In the genomic region with DNA sequence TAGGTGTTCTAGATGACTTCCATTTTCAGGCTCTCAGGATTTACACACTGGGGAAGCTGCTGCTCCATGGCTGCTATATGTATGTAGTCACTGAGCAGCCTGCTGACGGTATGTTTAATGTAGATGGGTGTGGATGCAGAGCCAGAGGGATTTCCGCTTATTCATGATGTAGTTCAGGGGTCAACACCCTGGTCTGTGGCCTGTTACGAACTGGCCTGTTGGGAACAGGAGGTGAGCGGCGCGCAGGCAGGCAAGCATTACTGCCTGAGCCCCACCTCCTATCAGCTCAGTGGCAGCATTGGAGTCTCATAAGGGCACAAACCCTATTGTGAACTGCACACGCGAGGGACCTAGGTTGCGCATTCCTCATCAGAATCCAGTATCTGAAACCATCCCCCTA, we compare ENCODE assay signal across 20 cellular contexts. TPM values are rescaled to one million over a fixed set of nuclear protein-coding genes. Genes with fewer than 3 reads are reported as not detected.
DNase-seq lines count a peak whose midpoint lies in the region; ATAC-seq, FAIRE-seq and TF ChIP-seq lines count a peak whose summit lies in the region.
"Had no signal": no experiment of that assay in that cellular context is flagged by ENCODE, and none has a peak within 500 bp of the region (broad histone marks: within the 10 kb centered on the region; RNA-seq: fewer than 3 reads in every experiment).

No MANE protein-coding gene starts in this region.

- H3K79me2 ChIP-seq in HepG2 (ENCODE audit: insufficient read depth, low read length) (peaks cover 31% of the 10 kb centered on the region), PC-3 (ENCODE audit: low read length) (peaks cover 91% of the 10 kb centered on the region)

- no peak overlapping the region for H3K9ac ChIP-seq in HepG2 (ENCODE audit: insufficient read depth, low read depth, low read length)
- H3K9ac ChIP-seq in endodermal cell (ENCODE audit: extremely low read depth, low read length, poor library complexity, severe bottlenecking), result no peak overlapping the region
- H3K9ac ChIP-seq in PC-3 (ENCODE audit: low read length), result no peak overlapping the region

- H3K9me3 ChIP-seq in HepG2 (ENCODE audit: low read length), result no peaks in the 10 kb centered on the region
- H3K9me3 ChIP-seq in right lobe of liver, result no peaks in the 10 kb centered on the region
- H3K9me3 ChIP-seq in endodermal cell (ENCODE audit: control insufficient read depth, low read length), result no peaks in the 10 kb centered on the region
- H3K9me3 ChIP-seq in PC-3 (ENCODE audit: low read length), result no peaks in the 10 kb centered on the region

- no peaks in the 10 kb centered on the region for H3K9me2 ChIP-seq in PC-3 (replicated peaks; ENCODE audit: low read length)

- H3K4me1 ChIP-seq in HepG2 (ENCODE audit: insufficient read depth, low read length) (peaks cover 9% of the 10 kb centered on the region; the same call in 1 of the 2 replicates), right lobe of liver (peaks cover 0 to 9% (median 0%) of the 10 kb centered on the region in 4 donors), endodermal cell (ENCODE audit: control insufficient read depth, insufficient read depth, low read length) (no peaks in the 10 kb centered on the region), PC-3 (ENCODE audit: insufficient read depth, low read length) (no peaks in the 10 kb centered on the region)

- WGBS in HepG2 (ENCODE audit: low lambda C conversion rate), result 100% methylated on average over 4 of the region's 9 CpGs
- WGBS in right lobe of liver (ENCODE audit: insufficient coverage, low coverage, low lambda C conversion rate, missing lambda C conversion rate), result 100% methylated on average over 4 of the region's 9 CpGs
- WGBS in endodermal cell (ENCODE audit: insufficient coverage in 1 of 2, insufficient read length in 1 of 2), 2 experiments, result 94 to 95% methylated on average over 5 to 9 of the region's 9 CpGs

- H3K27ac ChIP-seq in HepG2 (ENCODE audit: extremely low read length, insufficient read depth, low read length), result no peak overlapping the region
- H3K27ac ChIP-seq in right lobe of liver, result no peak overlapping the region
- H3K27ac ChIP-seq in endodermal cell (ENCODE audit: low read depth, low read length), result no peak overlapping the region
- no peak overlapping the region for H3K27ac ChIP-seq in PC-3 (ENCODE audit: low read length)

- BruUV-seq in HepG2 (replicated peaks; lab: Mats Ljungman, UMichigan) (no TSS peak), PC-3 (replicated peaks; lab: Mats Ljungman, UMichigan) (no TSS peak)

- H4K20me1 ChIP-seq in HepG2 (ENCODE audit: insufficient read depth, low read length) (peaks cover 11% of the 10 kb centered on the region; the same call in 1 of the 2 replicates), PC-3 (ENCODE audit: low read length) (peaks cover 58% of the 10 kb centered on the region)

- CTCF ChIA-PET in HepG2 (lab: Yijun Ruan, JAX; ENCODE audit: low intra/inter-chr PET ratio, low total read pairs) (no interaction called here), WTC11 (lab: Charles Lee) (no interaction called here), PC-3 (lab: Charles Lee) (no interaction called here)

- TF ChIP-seq POLR2A in HepG2 (IDR thresholded peaks at IDR 0.05; ENCODE audit: insufficient read depth in 1 of 2, low read depth in 2 of 2, low read length in 2 of 2), result no peak
- TF ChIP-seq POLR2A in right lobe of liver (IDR thresholded peaks at IDR 0.05), result no peak

- in situ Hi-C loops in HepG2 (cut with HindIII; ENCODE audit: extremely low pct_ligation_motif_present, low pct_unique_long_range_greater_than_20kb), result no loop called here

- H3F3A ChIP-seq in PC-3 (ENCODE audit: low read length, unreplicated experiment), result no peaks in the 10 kb centered on the region

- intact Hi-C loops in HepG2 (cut with micrococcal nuclease; ENCODE audit: unreplicated experiment) (loop anchor here (5.0 kb wide), 1 partner anchor 203 kb away; no protein-coding TSS in a partner anchor), right lobe of liver (cut with DNase I) (no loop called here), PC-3 (cut with micrococcal nuclease) (no loop called here)

- H3K4me3 ChIP-seq in HepG2 (replicated peaks in 1 of 3; ENCODE audit: insufficient read depth in 1 of 3, low read depth in 2 of 3, low read length in 3 of 3) (no peak overlapping the region), right lobe of liver (no peak overlapping the region), endodermal cell (ENCODE audit: low read length) (no peak overlapping the region), PC-3 (ENCODE audit: low read length) (no peak overlapping the region)

- no peak overlapping the region for H3K4me2 ChIP-seq in HepG2 (ENCODE audit: low read depth, low read length)
- no peak overlapping the region for H3K4me2 ChIP-seq in PC-3 (ENCODE audit: low read length)

- ATAC-seq in HepG2 (no peak), right lobe of liver (no peak), WTC11 (no peak), HG02759 (IDR thresholded peaks at IDR 0.05; ENCODE audit: unreplicated experiment) (no peak), PC-3 (no peak)

- TF ChIP-seq EP300 in HepG2 (IDR thresholded peaks at IDR 0.05; ENCODE audit: low read depth in 2 of 2, low read length in 2 of 2), result no peak
- TF ChIP-seq EP300 in HepG2 (CRISPR knock-in tag; IDR thresholded peaks at IDR 0.05; ENCODE audit: borderline replicate concordance), result no peak

- peaks cover 31% of the 10 kb centered on the region for H3K4me1 Mint-ChIP-seq in WTC11
- peaks cover 12% of the 10 kb centered on the region for H3K4me1 Mint-ChIP-seq in endodermal cell
- H3K4me1 Mint-ChIP-seq: CD14-positive monocyte had no signal

- DNase-seq in HepG2 (ENCODE audit: low spot score), result no peak
- no peak for DNase-seq in right lobe of liver
- no peak for DNase-seq in WTC11 (ENCODE audit: low spot score)
- DNase-seq in endodermal cell, result no peak
- DNase-seq in activated naive CD4-positive, alpha-beta T cell treated with Interleukin-2 at 50 U/mL for 16 hours, result no peak
- no peak for DNase-seq in PC-3
- DNase-seq: ACHN, AML-193, DMS 273 treated with DMSO at 0.1 percent for 48 hours, DND-41, H7, NCI-H1048, NCI-H1436, NCI-H2029, NCI-H345, NCI-H524 treated with DMSO at 0.1 percent for 48 hours, RPMI8226, SIG-M5 had no signal

- H2AFZ ChIP-seq in HepG2 (ENCODE audit: low read length), result no peak overlapping the region
- no peak overlapping the region for H2AFZ ChIP-seq in PC-3 (ENCODE audit: low read length)

- H3K27ac Mint-ChIP-seq in WTC11 (peak overlapping the region; percentile 71), endodermal cell (peak overlapping the region; percentile 66)

- H3K27me3 ChIP-seq in HepG2 (ENCODE audit: control insufficient read depth in 1 of 2, insufficient read depth in 2 of 2, low read length in 2 of 2) (no peaks in the 10 kb centered on the region), right lobe of liver (no peaks in the 10 kb centered on the region), endodermal cell (ENCODE audit: control insufficient read depth, insufficient read depth, low read length, poor library complexity, severe bottlenecking) (no peaks in the 10 kb centered on the region), PC-3 (ENCODE audit: low read length) (no peaks in the 10 kb centered on the region)

- H3K36me3 ChIP-seq in HepG2 (replicated peaks in 1 of 2; ENCODE audit: control insufficient read depth in 1 of 2, insufficient read depth in 2 of 2, low read length in 2 of 2) (peaks cover 36 to 86% of the 10 kb centered on the region in 2 experiments), right lobe of liver (peaks cover 3 to 54% (median 22%) of the 10 kb centered on the region in 4 donors), endodermal cell (ENCODE audit: control insufficient read depth, insufficient read depth, low read length) (peaks cover 100% of the 10 kb centered on the region), PC-3 (ENCODE audit: low read depth, low read length) (peaks cover 80% of the 10 kb centered on the region)

- TF ChIP-seq CTCF in HepG2 (CRISPR knock-in tag; IDR thresholded peaks at IDR 0.05) (no peak), right lobe of liver (IDR thresholded peaks at IDR 0.05) (no peak), WTC11 (IDR thresholded peaks at IDR 0.05) (no peak), endodermal cell (conservative IDR thresholded peaks at IDR 0.05) (no peak), PC-3 (conservative IDR thresholded peaks at IDR 0.05; ENCODE audit: low read depth, low read length) (no peak)

- no peak for TF ChIP-seq RAD21 in HepG2 (CRISPR knock-in tag; IDR thresholded peaks at IDR 0.05)

- no peak overlapping the region for H3K4me3 Mint-ChIP-seq in WTC11
- H3K4me3 Mint-ChIP-seq in endodermal cell, result no peak overlapping the region
- H3K4me3 Mint-ChIP-seq: CD14-positive monocyte had no signal

- no peaks in the 10 kb centered on the region for H3K27me3 Mint-ChIP-seq in WTC11 (ENCODE audit: low read depth)
- no peaks in the 10 kb centered on the region for H3K27me3 Mint-ChIP-seq in endodermal cell (ENCODE audit: insufficient read depth)

- H3K9me3 Mint-ChIP-seq in WTC11 (no peaks in the 10 kb centered on the region), endodermal cell (no peaks in the 10 kb centered on the region)

- POLR2A ChIA-PET in HepG2 (lab: Yijun Ruan, JAX) (interaction anchor here (0.6 kb wide), 1 partner anchor 1436 kb away, joined by 3 read pairs; no protein-coding TSS in a partner anchor), WTC11 (lab: Charles Lee) (no interaction called here), PC-3 (lab: Charles Lee; ENCODE audit: unreplicated experiment) (no interaction called here)

- FAIRE-seq in HepG2 (lab: Jason Lieb, UNC), result no peak

- H3K36me3 Mint-ChIP-seq in WTC11, result peaks cover 79% of the 10 kb centered on the region
- peaks cover 89% of the 10 kb centered on the region for H3K36me3 Mint-ChIP-seq in endodermal cell (ENCODE audit: low read depth)

RNA-seq across cellular contexts. Expression of a gene that starts 34.0 kb away (rescaled TPM):
- total RNA-seq in HepG2 (2016; rRNA removed; fragmentation: Illumina TruSeq; extraction: Trizol), result 53.9 and 72.9 TPM in 2 replicates
- 51.7 and 58.5 TPM in 2 replicates for total RNA-seq in HepG2 (2016; cell fraction: cytosol; rRNA removed; fragmentation: Illumina TruSeq; extraction: Trizol; ENCODE audit: low read depth)
- 57.3 and 66.0 TPM in 2 replicates for total RNA-seq in HepG2 (2016; cell fraction: insoluble cytoplasmic fraction; rRNA removed; fragmentation: Illumina TruSeq; extraction: Trizol)
- total RNA-seq in HepG2 (2016; cell fraction: membrane; rRNA removed; fragmentation: Illumina TruSeq; extraction: Trizol), result 37.1 and 38.2 TPM in 2 replicates
- total RNA-seq in HepG2 (2016; cell fraction: nucleus; rRNA removed; fragmentation: Illumina TruSeq; extraction: Trizol), result 31.6 and 33.1 TPM in 2 replicates
- polyA plus RNA-seq in HepG2 (2011; rRNA removed), result 27.1 and 29.9 TPM in 2 replicates
- 14.8 and 23.9 TPM in 2 replicates for polyA plus RNA-seq in HepG2 (2011; cell fraction: cytosol; rRNA removed)
- polyA plus RNA-seq in HepG2 (2011; cell fraction: nucleus; rRNA removed), result 22.1 and 25.2 TPM in 2 replicates
- polyA plus RNA-seq in HepG2 (2012), result 61.9 and 67.0 TPM in 2 replicates
- 15.6 and 19.2 TPM in 2 replicates for polyA plus RNA-seq in HepG2 (2016; cell fraction: cytosol; fragmentation: Illumina TruSeq; extraction: Trizol; ENCODE audit: low read depth)
- polyA plus RNA-seq in HepG2 (2016; cell fraction: insoluble cytoplasmic fraction; fragmentation: Illumina TruSeq; extraction: Trizol; ENCODE audit: low read depth), result 96.0 and 98.3 TPM in 2 replicates
- polyA plus RNA-seq in HepG2 (2016; cell fraction: membrane; fragmentation: Illumina TruSeq; extraction: Trizol; ENCODE audit: low read depth), result 29.1 and 33.0 TPM in 2 replicates
- 55.8 and 62.6 TPM in 2 replicates for polyA plus RNA-seq in HepG2 (2016; cell fraction: nucleus; fragmentation: Illumina TruSeq; extraction: Trizol; ENCODE audit: insufficient read depth, low read depth)
- polyA minus RNA-seq in HepG2 (2011; rRNA and poly(A)+ RNA removed; ENCODE audit: low replicate concordance), result 18.1 and 22.3 TPM in 2 replicates
- polyA minus RNA-seq in HepG2 (2011; cell fraction: cytosol; rRNA and poly(A)+ RNA removed), result 25.6 and 28.2 TPM in 2 replicates
- polyA minus RNA-seq in HepG2 (2011; cell fraction: nucleus; rRNA and poly(A)+ RNA removed), result 43.9 and 51.2 TPM in 2 replicates
- total RNA-seq in right lobe of liver, result 10 to 100 TPM; 24.5 to 38.0 (median 35.2) TPM
- total RNA-seq in WTC11 (2021), result 264 to 288 TPM (median 268 TPM) in 3 replicates
- 100 to 1,000 TPM; 126 to 174 TPM for total RNA-seq in endodermal cell
- polyA plus RNA-seq in endodermal cell (2013, experiment 1 of 2), result 121 TPM
- 112 TPM for polyA plus RNA-seq in endodermal cell (2013, experiment 2 of 2)
- total RNA-seq in PC-3 (2014; rRNA removed), result 119 and 151 TPM in 2 replicates
